24 cellular contexts compared by ENCODE assay signal in genomic region chr12:26668847-26669246, GRCh38.
"Had no signal": no experiment of that assay in that cellular context is flagged by ENCODE, and none has a peak within 500 bp of the region (broad histone marks: within the 10 kb centered on the region; RNA-seq: fewer than 3 reads in every experiment).

No MANE protein-coding gene starts in this region.

- H3K36me3 ChIP-seq: gastrocnemius medialis, vagina had no signal

- H3K9me3 ChIP-seq: gastrocnemius medialis, mucosa of descending colon, testis, vagina had no signal

- H3K9ac ChIP-seq: parathyroid adenoma had no signal

- H3K27ac Mint-ChIP-seq: activated naive CD8-positive, alpha-beta T cell; activated T-cell treated with anti-CD3 and anti-CD28 coated beads, Interleukin-2, amount 50 U/mL, for 24 hours; activated T-helper 2 cell treated with anti-CD3 and anti-CD28 coated beads, Interferon-gamma antibody, Interleukin-2, Interleukin-4, amounts not matched to agents 10 μg/mL and 5 μg/mL and 100 μg/mL, durations not matched to agents 14 hours and 24 hours and 36 hours; dendritic cell treated with granulocyte-macrophage colony-stimulating factor and Interleukin-4, amounts not matched to agents 40 ng/mL and 50 ng/mL, for 4 days; nephron progenitor cell; type B pancreatic cell had no signal

- H3K4me3 Mint-ChIP-seq: activated naive CD8-positive, alpha-beta T cell; activated T-cell treated with anti-CD3 and anti-CD28 coated beads, Interleukin-2, amount 50 U/mL, for 24 hours; dendritic cell treated with granulocyte-macrophage colony-stimulating factor and Interleukin-4, amounts not matched to agents 40 ng/mL and 50 ng/mL, for 4 days; nephron progenitor cell; type B pancreatic cell; WTC11 had no signal

- DNase-seq: activated CD4-positive, alpha-beta T cell treated with anti-CD3 and anti-CD28 coated beads, Interleukin-2, amount 50 U/mL, for 4 hours; activated CD8-positive, alpha-beta memory T cell treated with anti-CD3 and anti-CD28 coated beads for 24 hours; activated CD8-positive, alpha-beta memory T cell treated with anti-CD3 and anti-CD28 coated beads, Interleukin-2, amount 50 U/mL, for 4 hours; activated naive CD4-positive, alpha-beta T cell; activated T-cell treated with anti-CD3 and anti-CD28 coated beads, Interleukin-2, amount 50 U/mL, for 24 hours; effector CD4-positive, alpha-beta T cell; erythroblast; gastrocnemius medialis; hippocampal formation; left ventricle myocardium superior; mucosa of descending colon; nephron progenitor cell; stimulated activated CD4-positive, alpha-beta T cell treated with anti-CD3 and anti-CD28 coated beads, Interleukin-2, amount 100 ng/mL, for 48 hours; stimulated activated naive CD4-positive, alpha-beta T cell; T-helper 9 cell; testis had no signal

- H3K27me3 ChIP-seq: gastrocnemius medialis, testis, vagina had no signal

- H3K27ac ChIP-seq: gastrocnemius medialis, testis, vagina had no signal

- H3K9me3 Mint-ChIP-seq: type B pancreatic cell had no signal

- H3K27me3 Mint-ChIP-seq: activated naive CD8-positive, alpha-beta T cell; activated T-cell treated with anti-CD3 and anti-CD28 coated beads, Interleukin-2, amount 50 U/mL, for 24 hours; dendritic cell treated with granulocyte-macrophage colony-stimulating factor and Interleukin-4, amounts not matched to agents 40 ng/mL and 50 ng/mL, for 4 days; type B pancreatic cell had no signal

- H3K4me1 ChIP-seq: gastrocnemius medialis, testis, vagina had no signal

- ATAC-seq: gastrocnemius medialis, left ventricle myocardium superior, mucosa of descending colon, sciatic nerve, WTC11 had no signal

- H2AFZ ChIP-seq: parathyroid adenoma had no signal

- H3K4me3 ChIP-seq: gastrocnemius medialis, mucosa of descending colon, testis, vagina had no signal
